17 cellular contexts compared by ENCODE assay signal in genomic region chr10:44733743-44734488, GRCh38.
DNase-seq lines count a peak whose midpoint lies in the region; ATAC-seq and TF ChIP-seq lines count a peak whose summit lies in the region.
"Had no signal": no experiment of that assay in that cellular context is flagged by ENCODE, and none has a peak within 500 bp of the region (broad histone marks: within the 10 kb centered on the region; RNA-seq: fewer than 3 reads in every experiment).

No MANE protein-coding gene starts in this region.

- BruUV-seq in Caco-2 (replicated peaks; lab: Mats Ljungman, UMichigan): no TSS peak

- no peak overlapping the region for H3K9ac ChIP-seq in endodermal cell (ENCODE audit: extremely low read depth, low read length, poor library complexity, severe bottlenecking)

- POLR2A ChIA-PET in Caco-2 (lab: Charles Lee): interaction anchor here (0.5 kb wide), 1 partner anchor 191 kb away, joined by 3 read pairs; no protein-coding TSS in a partner anchor

- H3K27ac ChIP-seq in endodermal cell (ENCODE audit: low read depth, low read length) (no peak overlapping the region), lower lobe of right lung (no peak overlapping the region)
- H3K27ac ChIP-seq: ascending aorta, transverse colon had no signal

- H3K4me3 Mint-ChIP-seq in Caco-2 (ENCODE audit: unreplicated experiment): no peak overlapping the region
- H3K4me3 Mint-ChIP-seq in endodermal cell: no peak overlapping the region
- H3K4me3 Mint-ChIP-seq: activated CD8-positive, alpha-beta T cell treated with anti-CD3 and anti-CD28 coated beads, Interleukin-2, amount 10 ng/mL, durations not matched to agents 7 days and 5 days had no signal

- no peaks in the 10 kb centered on the region for H3K36me3 ChIP-seq in Caco-2 (ENCODE audit: control insufficient read depth, insufficient read depth, low read length)
- H3K36me3 ChIP-seq in endodermal cell (ENCODE audit: control insufficient read depth, insufficient read depth, low read length): no peaks in the 10 kb centered on the region
- no peaks in the 10 kb centered on the region for H3K36me3 ChIP-seq in lower lobe of right lung
- H3K36me3 ChIP-seq: ascending aorta, transverse colon had no signal

- H3K9me3 Mint-ChIP-seq in Caco-2 (ENCODE audit: unreplicated experiment): no peaks in the 10 kb centered on the region
- no peaks in the 10 kb centered on the region for H3K9me3 Mint-ChIP-seq in endodermal cell

- 86% methylated on average over 1 to 3 of the region's 4 CpGs for WGBS in endodermal cell (ENCODE audit: insufficient coverage in 1 of 2, insufficient read length in 1 of 2), 2 experiments

- H3K27me3 ChIP-seq in Caco-2 (replicated peaks; ENCODE audit: control insufficient read depth, insufficient read depth, low read length): no peaks in the 10 kb centered on the region
- no peaks in the 10 kb centered on the region for H3K27me3 ChIP-seq in endodermal cell (ENCODE audit: control insufficient read depth, insufficient read depth, low read length, poor library complexity, severe bottlenecking)
- no peaks in the 10 kb centered on the region for H3K27me3 ChIP-seq in lower lobe of right lung (ENCODE audit: low read depth)
- H3K27me3 ChIP-seq: ascending aorta, transverse colon had no signal

- no peak overlapping the region for H3K4me3 ChIP-seq in Caco-2 (ENCODE audit: low read depth, low read length)
- H3K4me3 ChIP-seq in endodermal cell (ENCODE audit: low read length): no peak overlapping the region
- no peak overlapping the region for H3K4me3 ChIP-seq in lower lobe of right lung
- H3K4me3 ChIP-seq: ascending aorta, transverse colon had no signal

- TF ChIP-seq CTCF in Caco-2 (IDR thresholded peaks at IDR 0.05; ENCODE audit: insufficient read depth in 1 of 2, low read depth in 1 of 2, low read length in 1 of 2, severe bottlenecking in 1 of 2, unreplicated experiment in 1 of 2) (peak; percentile 35 to 66), endodermal cell (conservative IDR thresholded peaks at IDR 0.05) (peak; percentile 81), lower lobe of right lung (IDR thresholded peaks at IDR 0.05) (no peak)

- H3K4me1 ChIP-seq in Caco-2 (peaks cover 4% of the 10 kb centered on the region; the same call in 1 of the 2 replicates), endodermal cell (ENCODE audit: control insufficient read depth, insufficient read depth, low read length) (no peaks in the 10 kb centered on the region), lower lobe of right lung (no peaks in the 10 kb centered on the region)
- H3K4me1 ChIP-seq: ascending aorta, transverse colon had no signal

- H3K4me1 Mint-ChIP-seq in Caco-2 (ENCODE audit: low read depth, unreplicated experiment) (no peaks in the 10 kb centered on the region), endodermal cell (peaks cover 2% of the 10 kb centered on the region)

- H3K27me3 Mint-ChIP-seq in Caco-2 (ENCODE audit: insufficient read depth, unreplicated experiment) (peaks cover 20% of the 10 kb centered on the region), endodermal cell (ENCODE audit: insufficient read depth) (no peaks in the 10 kb centered on the region)

- DNase-seq in Caco-2 (peak in 1 of 2 experiments; percentile 17), Kasumi-1 (lab: John Stamatoyannopoulos, UW) (peak; percentile 7 to 40), endodermal cell (no peak), mucosa of gallbladder (ENCODE audit: low spot score) (peak; percentile 23), lower lobe of right lung (no peak), Ammon's horn (ENCODE audit: low spot score) (no peak)
- DNase-seq: activated CD8-positive, alpha-beta T cell treated with anti-CD3 and anti-CD28 coated beads, Interleukin-2, amount 10 ng/mL, durations not matched to agents 7 days and 5 days; activated effector memory CD4-positive, alpha-beta T cell treated with anti-CD3 and anti-CD28 coated beads, Interleukin-2, amount 50 U/mL, for 16 hours; C1 segment of cervical spinal cord; effector CD4-positive, alpha-beta T cell; NCI-H2107; SHP77; stimulated activated CD4-positive, alpha-beta T cell treated with anti-CD3 and anti-CD28 coated beads, Interleukin-2, amount 100 ng/mL, for 24 hours; transverse colon had no signal

- H3K27ac Mint-ChIP-seq in Caco-2 (ENCODE audit: unreplicated experiment) (no peak overlapping the region), endodermal cell (no peak overlapping the region)
- H3K27ac Mint-ChIP-seq: activated CD8-positive, alpha-beta T cell treated with anti-CD3 and anti-CD28 coated beads, Interleukin-2, amount 10 ng/mL, durations not matched to agents 7 days and 5 days had no signal

- H3K36me3 Mint-ChIP-seq in Caco-2 (ENCODE audit: insufficient read depth, unreplicated experiment) (no peaks in the 10 kb centered on the region), endodermal cell (ENCODE audit: low read depth) (no peaks in the 10 kb centered on the region)

- peaks cover 3% of the 10 kb centered on the region; the same call in 1 of the 2 replicates for H3K9me3 ChIP-seq in Caco-2
- no peaks in the 10 kb centered on the region for H3K9me3 ChIP-seq in endodermal cell (ENCODE audit: control insufficient read depth, low read length)
- no peaks in the 10 kb centered on the region for H3K9me3 ChIP-seq in lower lobe of right lung
- H3K9me3 ChIP-seq: ascending aorta, transverse colon had no signal

- intact Hi-C loops in Caco-2 (cut with micrococcal nuclease; ENCODE audit: unreplicated experiment): loop anchor here (2.0 to 5.0 kb wide), 2 partner anchors 78 to 123 kb away; no protein-coding TSS in a partner anchor
- intact Hi-C loops in lower lobe of right lung (cut with DNase I): no loop called here

- CTCF ChIA-PET in Caco-2 (lab: Charles Lee): interaction anchor here (0.7 to 1.2 kb wide), 3 partner anchors 37 to 124 kb away, joined by 3 to 4 read pairs (median 4); no protein-coding TSS in a partner anchor

- ATAC-seq in GM19023 (IDR thresholded peaks at IDR 0.05; ENCODE audit: unreplicated experiment) (no peak), HG03442 (IDR thresholded peaks at IDR 0.05; ENCODE audit: unreplicated experiment) (no peak), lower lobe of right lung (no peak)
- ATAC-seq: activated CD8-positive, alpha-beta T cell treated with anti-CD3 and anti-CD28 coated beads, Interleukin-2, amount 10 ng/mL, durations not matched to agents 7 days and 5 days had no signal

Comparison
In these comparisons a context has a peak if more than half of its experiments do, and no peak if none do; other contexts are left out.
1. DNase-seq: peak in Kasumi-1 (2 of 2) and mucosa of gallbladder (single experiment); none in endodermal cell (single experiment), lower lobe of right lung (single experiment) and Ammon's horn (single experiment).